Comparison of ENCODE assay signal across 30 cellular contexts in genomic region chr4:158530898-158531297, GRCh38. TPM values are rescaled to one million over a fixed set of nuclear protein-coding genes. Genes with fewer than 3 reads are reported as not detected.
"Had no signal": no experiment of that assay in that cellular context is flagged by ENCODE, and none has a peak within 500 bp of the region (broad histone marks: within the 10 kb centered on the region; RNA-seq: fewer than 3 reads in every experiment).

No MANE protein-coding gene starts in this region.

- H3K4me3 Mint-ChIP-seq: naive thymus-derived CD8-positive, alpha-beta T cell; natural killer cell treated with Interleukin-12 subunit alpha and Interleukin-12 subunit beta and Interleukin-15 and Interleukin-18, amount 100 ng/mL, for 72 hours; nephron progenitor cell; neural crest cell; stimulated activated effector memory CD8-positive, alpha-beta T cell treated with anti-CD3 and anti-CD28 coated beads, Interleukin-12 subunit alpha, Interleukin-12 subunit beta, amount 100 ng/mL, for 72 hours; stimulated activated naive B cell treated with anti-CD40 and anti-IgM and Interleukin-4, amounts not matched to agents 10 μg/mL and 1 μg/mL and 100 μg/mL, for 72 hours; stimulated activated naive CD8-positive, alpha-beta T cell treated with anti-CD3 and anti-CD28 coated beads, Interleukin-15, Interleukin-2, amounts not matched to agents 100 ng/mL and 50 ng/mL, for 24 hours had no signal

- H3K9me3 ChIP-seq: neutrophil, ovary, psoas muscle, sigmoid colon, stomach, thoracic aorta, thyroid gland, tibial nerve, upper lobe of left lung, vagina had no signal

- H3K36me3 Mint-ChIP-seq: naive thymus-derived CD8-positive, alpha-beta T cell; natural killer cell treated with Interleukin-12 subunit alpha and Interleukin-12 subunit beta and Interleukin-15 and Interleukin-18, amount 100 ng/mL, for 72 hours; stimulated activated effector memory CD8-positive, alpha-beta T cell treated with anti-CD3 and anti-CD28 coated beads, Interleukin-12 subunit alpha, Interleukin-12 subunit beta, amount 100 ng/mL, for 72 hours; stimulated activated naive B cell treated with anti-CD40 and anti-IgM and Interleukin-4, amounts not matched to agents 10 μg/mL and 1 μg/mL and 100 μg/mL, for 72 hours had no signal

- FAIRE-seq: small intestine, urothelium cell line had no signal

- H3K9me3 Mint-ChIP-seq: naive thymus-derived CD8-positive, alpha-beta T cell; nephron progenitor cell; neural crest cell; stimulated activated effector memory CD8-positive, alpha-beta T cell treated with anti-CD3 and anti-CD28 coated beads, Interleukin-12 subunit alpha, Interleukin-12 subunit beta, amount 100 ng/mL, for 72 hours; stimulated activated naive CD8-positive, alpha-beta T cell treated with anti-CD3 and anti-CD28 coated beads, Interleukin-15, Interleukin-2, amounts not matched to agents 100 ng/mL and 50 ng/mL, for 24 hours had no signal

- ATAC-seq: naive thymus-derived CD8-positive, alpha-beta T cell; natural killer cell treated with Interleukin-12 subunit alpha and Interleukin-12 subunit beta and Interleukin-15 and Interleukin-18, amount 100 ng/mL, for 72 hours; psoas muscle; right cardiac atrium; stimulated activated effector memory CD8-positive, alpha-beta T cell treated with anti-CD3 and anti-CD28 coated beads, Interleukin-12 subunit alpha, Interleukin-12 subunit beta, amount 100 ng/mL, for 72 hours; stimulated activated naive B cell treated with anti-CD40 and anti-IgM and Interleukin-4, amounts not matched to agents 10 μg/mL and 1 μg/mL and 100 μg/mL, for 72 hours had no signal

- H3K27me3 Mint-ChIP-seq: progenitor cell of endocrine pancreas had no signal

- H3K27me3 ChIP-seq: neutrophil, ovary, sigmoid colon, stomach, thyroid gland, tibial nerve, upper lobe of left lung, vagina had no signal

- H3K9ac ChIP-seq: parathyroid adenoma had no signal

- H3K4me1 Mint-ChIP-seq: naive thymus-derived CD8-positive, alpha-beta T cell; neural crest cell; stimulated activated effector memory CD8-positive, alpha-beta T cell treated with anti-CD3 and anti-CD28 coated beads, Interleukin-12 subunit alpha, Interleukin-12 subunit beta, amount 100 ng/mL, for 72 hours had no signal

- H3K36me3 ChIP-seq: neutrophil, ovary, sigmoid colon, stomach, thoracic aorta, thyroid gland, tibial nerve, upper lobe of left lung, vagina had no signal

- H3K27ac ChIP-seq: neutrophil, ovary, parathyroid adenoma, psoas muscle, sigmoid colon, stomach, thoracic aorta, thyroid gland, tibial nerve, upper lobe of left lung, vagina had no signal

- H2AFZ ChIP-seq: parathyroid adenoma had no signal

- DNase-seq: naive thymus-derived CD8-positive, alpha-beta T cell; nephron progenitor cell; nucleus accumbens; ovary; psoas muscle; right cardiac atrium; sigmoid colon; small intestine; stimulated activated CD4-positive, alpha-beta T cell treated with anti-CD3 and anti-CD28 coated beads, Interleukin-15, amount 100 ng/mL, for 24 hours; stimulated activated CD4-positive, alpha-beta T cell treated with anti-CD3 and anti-CD28 coated beads, Interleukin-2, amount 100 ng/mL, for 24 hours; stimulated activated CD4-positive, alpha-beta T cell treated with anti-CD3 and anti-CD28 coated beads, Interleukin-2, amount 100 ng/mL, for 48 hours; stimulated activated CD4-positive, alpha-beta T cell treated with anti-CD3 and anti-CD28 coated beads, Interleukin-4, amount 100 ng/mL, for 24 hours; stimulated activated naive B cell treated with anti-CD40 and anti-IgM and Interleukin-4, amounts not matched to agents 10 μg/mL and 1 μg/mL and 100 μg/mL, for 72 hours; stimulated activated naive CD4-positive, alpha-beta T cell treated with Interleukin-2 at 50 U/mL for 16 hours; stomach; thyroid gland; trophoblast cell; upper lobe of left lung had no signal

- H3K27ac Mint-ChIP-seq: naive thymus-derived CD8-positive, alpha-beta T cell; natural killer cell treated with Interleukin-12 subunit alpha and Interleukin-12 subunit beta and Interleukin-15 and Interleukin-18, amount 100 ng/mL, for 72 hours; nephron progenitor cell; progenitor cell of endocrine pancreas; stimulated activated effector memory CD8-positive, alpha-beta T cell treated with anti-CD3 and anti-CD28 coated beads, Interleukin-12 subunit alpha, Interleukin-12 subunit beta, amount 100 ng/mL, for 72 hours; stimulated activated naive B cell treated with anti-CD40 and anti-IgM and Interleukin-4, amounts not matched to agents 10 μg/mL and 1 μg/mL and 100 μg/mL, for 72 hours; stimulated activated naive CD8-positive, alpha-beta T cell treated with anti-CD3 and anti-CD28 coated beads, Interleukin-15, Interleukin-2, amounts not matched to agents 100 ng/mL and 50 ng/mL, for 24 hours had no signal

- H3K4me1 ChIP-seq: parathyroid adenoma, psoas muscle, sigmoid colon, stomach, thyroid gland, tibial nerve, upper lobe of left lung, vagina had no signal

- H3K4me3 ChIP-seq: ovary, psoas muscle, sigmoid colon, stomach, thoracic aorta, thyroid gland, tibial nerve, upper lobe of left lung, vagina had no signal

- H3K79me2 ChIP-seq: parathyroid adenoma had no signal

RNA-seq across cellular contexts. Expression of gene RXFP1, which starts 9.2 kb away (rescaled TPM):
- total RNA-seq: naive thymus-derived CD8-positive, alpha-beta T cell; natural killer cell treated with Interleukin-12 subunit alpha and Interleukin-12 subunit beta and Interleukin-15 and Interleukin-18, amount 100 ng/mL, for 72 hours; neural crest cell; progenitor cell of endocrine pancreas; psoas muscle; sigmoid colon; subcutaneous adipose tissue; tibial nerve had no signal
- polyA plus RNA-seq: naive thymus-derived CD8-positive, alpha-beta T cell had no signal
